Comparison of ENCODE assay signal across 10 cellular contexts in the genomic region with DNA sequence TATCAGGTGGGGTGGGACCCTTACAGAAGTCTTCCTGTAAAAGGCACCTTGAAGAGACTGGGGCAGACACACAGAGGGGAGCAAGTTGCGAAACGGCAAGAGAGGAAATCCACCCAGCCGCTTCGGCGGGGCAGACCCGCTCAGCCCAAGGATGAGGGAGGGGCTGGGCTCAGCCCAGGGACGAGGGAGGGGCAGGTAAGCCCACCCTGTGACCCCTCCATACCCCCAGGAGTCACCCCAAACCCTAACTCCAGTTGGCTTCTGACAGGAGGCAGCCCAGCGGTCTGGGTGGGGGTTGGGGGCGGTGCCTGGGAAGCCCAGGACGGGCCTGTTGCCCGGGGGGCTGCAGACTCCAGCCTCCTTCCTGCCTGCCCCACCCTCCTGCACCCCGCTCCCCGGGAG. TPM values are rescaled to one million over a fixed set of nuclear protein-coding genes. Genes with fewer than 3 reads are reported as not detected.
A peak's percentile ranks its signal among the peaks of the same experiment; 100 is the strongest.
DNase-seq lines count a peak whose midpoint lies in the region; ATAC-seq and TF ChIP-seq lines count a peak whose summit lies in the region.
"Had no signal": no experiment of that assay in that cellular context is flagged by ENCODE, and none has a peak within 500 bp of the region (broad histone marks: within the 10 kb centered on the region; RNA-seq: fewer than 3 reads in every experiment).

No MANE protein-coding gene starts in this region.

- no peaks in the 10 kb centered on the region for H3K9me3 Mint-ChIP-seq in T-helper 1 cell treated with Interleukin-12 subunit alpha and Interleukin-12 subunit beta and Interleukin-4 antibody, amounts not matched to agents 30 μg/mL and 1 μg/mL, for 36 hours
- peaks cover 0 to 4% (median 0%) of the 10 kb centered on the region in 5 experiments for H3K9me3 Mint-ChIP-seq in brain
- H3K9me3 Mint-ChIP-seq: CD4-positive, CD25-positive, alpha-beta regulatory T cell had no signal

- peaks cover 47% of the 10 kb centered on the region for H3K27me3 Mint-ChIP-seq in T-helper 1 cell treated with Interleukin-12 subunit alpha and Interleukin-12 subunit beta and Interleukin-4 antibody, amounts not matched to agents 30 μg/mL and 1 μg/mL, for 36 hours (ENCODE audit: low read depth)
- peaks cover 17% of the 10 kb centered on the region for H3K27me3 Mint-ChIP-seq in brain

- peak overlapping the region in 1 of 3 donors; percentile 13 for H3K27ac ChIP-seq in right lobe of liver
- peak overlapping the region; percentile 90 to 93 for H3K27ac ChIP-seq in tibial artery
- H3K27ac ChIP-seq: epithelial cell of prostate had no signal

- H3K9me3 ChIP-seq in right lobe of liver = no peaks in the 10 kb centered on the region
- H3K9me3 ChIP-seq in tibial artery = no peaks in the 10 kb centered on the region

- no peaks in the 10 kb centered on the region for H3K36me3 Mint-ChIP-seq in T-helper 1 cell treated with Interleukin-12 subunit alpha and Interleukin-12 subunit beta and Interleukin-4 antibody, amounts not matched to agents 30 μg/mL and 1 μg/mL, for 36 hours (ENCODE audit: low read depth)
- no peaks in the 10 kb centered on the region for H3K36me3 Mint-ChIP-seq in brain
- H3K36me3 Mint-ChIP-seq: CD4-positive, CD25-positive, alpha-beta regulatory T cell had no signal

- H3K36me3 ChIP-seq in right lobe of liver = no peaks in the 10 kb centered on the region
- H3K36me3 ChIP-seq in tibial artery = no peaks in the 10 kb centered on the region

- peak overlapping the region; percentile 41 to 56 (median 44) for H3K4me3 ChIP-seq in right lobe of liver
- peak overlapping the region; percentile 73 to 83 for H3K4me3 ChIP-seq in tibial artery

- H3K27me3 ChIP-seq in right lobe of liver (no peaks in the 10 kb centered on the region), tibial artery (no peaks in the 10 kb centered on the region)

- DNase-seq in T-helper 1 cell = no peak
- DNase-seq in right lobe of liver = peak in 2 of 3 donors; percentile 16 to 53
- peak; percentile 19 to 73 for DNase-seq in tibial artery
- no peak for DNase-seq in NCI-H226
- DNase-seq in NCI-H2227 treated with DMSO at 0.1 percent for 48 hours (lab: John Stamatoyannopoulos, UW) = no peak
- DNase-seq: CD4-positive, CD25-positive, alpha-beta regulatory T cell had no signal

- ATAC-seq in right lobe of liver = no peak
- no peak for ATAC-seq in HG02678 (IDR thresholded peaks at IDR 0.05; ENCODE audit: unreplicated experiment)

- no peak overlapping the region for H3K27ac Mint-ChIP-seq in T-helper 1 cell treated with Interleukin-12 subunit alpha and Interleukin-12 subunit beta and Interleukin-4 antibody, amounts not matched to agents 30 μg/mL and 1 μg/mL, for 36 hours
- H3K27ac Mint-ChIP-seq in brain = peak overlapping the region; percentile 60 to 99 (median 90)
- H3K27ac Mint-ChIP-seq: CD4-positive, CD25-positive, alpha-beta regulatory T cell had no signal

- H3K4me1 Mint-ChIP-seq in T-helper 1 cell treated with Interleukin-12 subunit alpha and Interleukin-12 subunit beta and Interleukin-4 antibody, amounts not matched to agents 30 μg/mL and 1 μg/mL, for 36 hours (ENCODE audit: low read depth) = no peaks in the 10 kb centered on the region
- H3K4me1 Mint-ChIP-seq in brain = peaks cover 60% of the 10 kb centered on the region

- TF ChIP-seq CTCF in brain (conservative IDR thresholded peaks at IDR 0.05) (no peak), right lobe of liver (IDR thresholded peaks at IDR 0.05) (no peak), tibial artery (IDR thresholded peaks at IDR 0.05) (no peak)

- no peak for TF ChIP-seq POLR2A in right lobe of liver (IDR thresholded peaks at IDR 0.05)

- 0% methylated on average over 1 of the region's 13 CpGs for WGBS in right lobe of liver (ENCODE audit: insufficient coverage, low coverage, low lambda C conversion rate, missing lambda C conversion rate)

- H3K4me1 ChIP-seq in right lobe of liver = no peaks in the 10 kb centered on the region
- H3K4me1 ChIP-seq in tibial artery = peaks cover 7 to 61% (median 53%) of the 10 kb centered on the region in 4 donors

- intact Hi-C loops in right lobe of liver (cut with DNase I) = no loop called here
- intact Hi-C loops in tibial artery (cut with DNase I; ENCODE audit: low total_unique reads) = loop anchor here (5.0 kb wide), 1 partner anchor 42 kb away; no protein-coding TSS in a partner anchor

- H3K4me3 Mint-ChIP-seq in T-helper 1 cell treated with Interleukin-12 subunit alpha and Interleukin-12 subunit beta and Interleukin-4 antibody, amounts not matched to agents 30 μg/mL and 1 μg/mL, for 36 hours = peak overlapping the region; percentile 60
- H3K4me3 Mint-ChIP-seq in brain = peak overlapping the region; percentile 88 to 93 (median 91)

RNA-seq across cellular contexts. Expression of a gene that starts 1.0 kb away (rescaled TPM):
- polyA plus RNA-seq in brain (ENCODE audit: insufficient read depth, low read depth, low replicate concordance) = 5.5 TPM
- total RNA-seq in right lobe of liver = 1 to 10 TPM; 2.2 to 6.3 (median 3.4) TPM

RNA-seq across cellular contexts. Expression of a gene that starts 54.5 kb away (rescaled TPM):
- polyA plus RNA-seq in brain (ENCODE audit: insufficient read depth, low read depth, low replicate concordance) = not detected
- not detected for total RNA-seq in right lobe of liver
- total RNA-seq: CD4-positive, CD25-positive, alpha-beta regulatory T cell had no signal
- polyA plus RNA-seq: CD4-positive, CD25-positive, alpha-beta regulatory T cell had no signal

Comparison
In these comparisons a context has a peak if more than half of its experiments do, and no peak if none do; other contexts are left out.
1. DNase-seq: peak in right lobe of liver (2 of 3) and tibial artery (2 of 2); none in T-helper 1 cell (0 of 5), NCI-H226 (single experiment) and NCI-H2227 treated with DMSO at 0.1 percent for 48 hours (single experiment).